In the genomic region with DNA sequence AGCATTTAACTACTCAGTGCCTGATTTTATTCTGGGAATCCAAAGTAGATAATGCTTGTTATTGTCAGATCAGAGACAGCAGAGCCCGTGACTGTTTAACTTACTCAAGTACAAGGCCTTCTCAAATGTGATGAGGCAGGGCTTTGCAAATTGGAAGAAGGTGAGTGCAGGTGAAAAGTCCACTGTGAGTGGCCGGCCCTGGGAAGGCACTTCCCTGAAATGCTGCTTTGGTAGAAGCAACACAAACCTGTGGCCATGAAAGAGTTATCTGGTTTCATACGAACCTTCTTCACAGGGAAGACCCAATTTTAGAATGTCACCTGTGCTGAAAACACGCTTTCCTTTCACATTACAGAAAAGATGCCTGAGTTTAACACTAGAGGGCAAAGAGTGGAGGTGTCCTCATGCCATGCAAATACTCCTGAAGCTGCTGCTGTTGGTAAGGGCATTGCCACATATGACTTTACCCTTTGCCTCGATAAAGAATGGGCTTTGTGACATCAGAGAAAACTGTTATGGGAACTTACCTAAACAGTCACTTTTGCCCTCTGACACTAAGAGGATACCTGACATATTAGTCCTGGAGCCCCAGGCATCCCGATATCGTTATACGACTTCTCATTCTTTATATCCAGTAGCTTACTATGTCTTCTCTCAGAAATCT, we compare ENCODE assay signal across 18 cellular contexts. TPM values are rescaled to one million over a fixed set of nuclear protein-coding genes. Genes with fewer than 3 reads are reported as not detected.
DNase-seq lines count a peak whose midpoint lies in the region; ATAC-seq, FAIRE-seq and TF ChIP-seq lines count a peak whose summit lies in the region.
"Had no signal": no experiment of that assay in that cellular context is flagged by ENCODE, and none has a peak within 500 bp of the region (broad histone marks: within the 10 kb centered on the region; RNA-seq: fewer than 3 reads in every experiment).

No MANE protein-coding gene starts in this region.

- H3K4me1 Mint-ChIP-seq in activated CD8-positive, alpha-beta T cell treated with anti-CD3 and anti-CD28 coated beads, Interleukin-2, amount 10 ng/mL, durations not matched to agents 7 days and 5 days (ENCODE audit: low read depth), result no peaks in the 10 kb centered on the region

- intact Hi-C loops in heart left ventricle (cut with DNase I), result loop anchor here in 2 of 10 donors (5.0 kb wide), 2 partner anchors 100 to 515 kb away; no protein-coding TSS in a partner anchor
- intact Hi-C loops in Right ventricle myocardium inferior (cut with DNase I), result no loop called here

- H3K36me3 Mint-ChIP-seq in activated CD8-positive, alpha-beta T cell treated with anti-CD3 and anti-CD28 coated beads, Interleukin-2, amount 10 ng/mL, durations not matched to agents 7 days and 5 days (ENCODE audit: low read depth), result no peaks in the 10 kb centered on the region
- H3K36me3 Mint-ChIP-seq: activated naive CD4-positive, alpha-beta T cell treated with anti-CD3 and anti-CD28 coated beads, Interleukin-2, amount 50 U/mL, for 72 hours had no signal

- no peak for FAIRE-seq in H54 (lab: Jason Lieb, UNC)

- POLR2A ChIA-PET in activated CD8-positive, alpha-beta T cell treated with anti-CD3 and anti-CD28 coated beads, Interleukin-2, amount 10 ng/mL, durations not matched to agents 7 days and 5 days (lab: Charles Lee), result no interaction called here

- H3K27me3 ChIP-seq in heart left ventricle (no peaks in the 10 kb centered on the region), lung (ENCODE audit: control insufficient read depth, insufficient read depth) (no peaks in the 10 kb centered on the region)
- H3K27me3 ChIP-seq: Peyer's patch had no signal

- DNase-seq in heart left ventricle, result no peak
- no peak for DNase-seq in Right ventricle myocardium inferior (ENCODE audit: missing footprints)
- peak; percentile 18 for DNase-seq in cerebellar cortex (ENCODE audit: low spot score)
- no peak for DNase-seq in lung (ENCODE audit: low spot score)
- no peak for DNase-seq in H54 (ENCODE audit: insufficient read length, low spot score)
- DNase-seq in activated CD8-positive, alpha-beta T cell treated with anti-CD3 and anti-CD28 coated beads, Interleukin-2, amount 10 ng/mL, durations not matched to agents 7 days and 5 days, result no peak
- no peak for DNase-seq in HK-2 (ENCODE audit: unreplicated experiment)
- DNase-seq: cerebellar nuclear complex, erythroblast, hypothalamus, lower lobe of right lung, NCI-H446, nephron progenitor cell, T-helper 1 cell had no signal

- peak in 1 of 4 donors; percentile 26 for ATAC-seq in heart left ventricle
- no peak for ATAC-seq in Right ventricle myocardium inferior
- ATAC-seq in lung (ENCODE audit: insufficient read depth, low FRiP score), result no peak
- no peak for ATAC-seq in activated CD8-positive, alpha-beta T cell treated with anti-CD3 and anti-CD28 coated beads, Interleukin-2, amount 10 ng/mL, durations not matched to agents 7 days and 5 days
- no peak for ATAC-seq in GM19351 (IDR thresholded peaks at IDR 0.05; ENCODE audit: unreplicated experiment)
- ATAC-seq: activated naive CD4-positive, alpha-beta T cell treated with anti-CD3 and anti-CD28 coated beads, Interleukin-2, amount 50 U/mL, for 72 hours had no signal

- H3K4me3 Mint-ChIP-seq in activated CD8-positive, alpha-beta T cell treated with anti-CD3 and anti-CD28 coated beads, Interleukin-2, amount 10 ng/mL, durations not matched to agents 7 days and 5 days, result no peak overlapping the region
- H3K4me3 Mint-ChIP-seq: nephron progenitor cell; stimulated activated naive CD8-positive, alpha-beta T cell treated with anti-CD3 and anti-CD28 coated beads, Interleukin-15, Interleukin-2, amounts not matched to agents 100 ng/mL and 50 ng/mL, for 24 hours had no signal

- H3K4me3 ChIP-seq in heart left ventricle, result peak overlapping the region in 2 of 12 donors; percentile 8 to 11
- no peak overlapping the region for H3K4me3 ChIP-seq in lung
- H3K4me3 ChIP-seq: lower lobe of right lung, Peyer's patch had no signal

- H3K36me3 ChIP-seq in heart left ventricle, result peaks cover 0 to 4% (median 0%) of the 10 kb centered on the region in 9 donors
- H3K36me3 ChIP-seq in lung (ENCODE audit: control insufficient read depth in 2 of 2, insufficient read depth in 2 of 2, low read length in 2 of 2), result no peaks in the 10 kb centered on the region
- H3K36me3 ChIP-seq: lower lobe of right lung, Peyer's patch had no signal

- H3K4me1 ChIP-seq in heart left ventricle (peaks cover 0 to 62% (median 3%) of the 10 kb centered on the region in 12 donors), lung (ENCODE audit: control insufficient read depth in 2 of 2, insufficient read depth in 2 of 2, low read length in 2 of 2) (peaks cover 0 to 2% of the 10 kb centered on the region in 2 donors)

- H3K9me3 ChIP-seq in heart left ventricle (no peaks in the 10 kb centered on the region), lung (ENCODE audit: control insufficient read depth in 2 of 2, insufficient read depth in 1 of 2, low read length in 1 of 2) (no peaks in the 10 kb centered on the region)
- H3K9me3 ChIP-seq: lower lobe of right lung, Peyer's patch had no signal

- peak overlapping the region; percentile 18 to 94 (median 73) for H3K27ac ChIP-seq in heart left ventricle
- H3K27ac ChIP-seq in lung (ENCODE audit: low read depth in 1 of 2, low read length in 1 of 2), result peak overlapping the region; percentile 20 to 80
- H3K27ac ChIP-seq: lower lobe of right lung had no signal

- TF ChIP-seq CTCF in heart left ventricle (IDR thresholded peaks at IDR 0.05) (peak in 2 of 12 donors; percentile 16 to 21), lung (IDR thresholded peaks at IDR 0.05; ENCODE audit: control extremely low read depth, extremely low read depth) (no peak)

- H3K9me3 Mint-ChIP-seq in activated CD8-positive, alpha-beta T cell treated with anti-CD3 and anti-CD28 coated beads, Interleukin-2, amount 10 ng/mL, durations not matched to agents 7 days and 5 days (ENCODE audit: insufficient read depth), result no peaks in the 10 kb centered on the region
- H3K9me3 Mint-ChIP-seq: activated naive CD4-positive, alpha-beta T cell treated with anti-CD3 and anti-CD28 coated beads, Interleukin-2, amount 50 U/mL, for 72 hours; nephron progenitor cell; stimulated activated naive CD8-positive, alpha-beta T cell treated with anti-CD3 and anti-CD28 coated beads, Interleukin-15, Interleukin-2, amounts not matched to agents 100 ng/mL and 50 ng/mL, for 24 hours had no signal

- H3K27ac Mint-ChIP-seq in activated CD8-positive, alpha-beta T cell treated with anti-CD3 and anti-CD28 coated beads, Interleukin-2, amount 10 ng/mL, durations not matched to agents 7 days and 5 days, result no peak overlapping the region
- H3K27ac Mint-ChIP-seq: activated naive CD4-positive, alpha-beta T cell treated with anti-CD3 and anti-CD28 coated beads, Interleukin-2, amount 50 U/mL, for 72 hours; nephron progenitor cell; stimulated activated naive CD8-positive, alpha-beta T cell treated with anti-CD3 and anti-CD28 coated beads, Interleukin-15, Interleukin-2, amounts not matched to agents 100 ng/mL and 50 ng/mL, for 24 hours had no signal

- no peaks in the 10 kb centered on the region for H3K27me3 Mint-ChIP-seq in activated CD8-positive, alpha-beta T cell treated with anti-CD3 and anti-CD28 coated beads, Interleukin-2, amount 10 ng/mL, durations not matched to agents 7 days and 5 days (ENCODE audit: low read depth)
- H3K27me3 Mint-ChIP-seq: stimulated activated naive CD8-positive, alpha-beta T cell treated with anti-CD3 and anti-CD28 coated beads, Interleukin-15, Interleukin-2, amounts not matched to agents 100 ng/mL and 50 ng/mL, for 24 hours had no signal

- CTCF ChIA-PET in activated CD8-positive, alpha-beta T cell treated with anti-CD3 and anti-CD28 coated beads, Interleukin-2, amount 10 ng/mL, durations not matched to agents 7 days and 5 days (lab: Charles Lee), result no interaction called here

- WGBS in heart left ventricle, 4 donors, result 57 to 77% (median 63%) methylated on average over 8 of the region's 8 CpGs
- 86 to 87% methylated on average over 8 of the region's 8 CpGs for WGBS in lung, 2 donors

- TF ChIP-seq POLR2A in heart left ventricle (IDR thresholded peaks at IDR 0.05) (no peak), H54 (IDR thresholded peaks at IDR 0.05; ENCODE audit: low read depth, low read length) (no peak)

RNA-seq across cellular contexts. Expression of gene PPARGC1A, which starts 8.0 kb away (rescaled TPM):
- 100 to 1,000 TPM in 1 of 9 donors, 10 to 100 TPM in 8; 47.2 to 103 (median 84.4) TPM for total RNA-seq in heart left ventricle
- 10 to 100 TPM; 25.4 to 25.6 TPM for polyA plus RNA-seq in heart left ventricle
- 77.5 TPM for total RNA-seq in Right ventricle myocardium inferior
- 10 to 100 TPM in 1 of 2 donors, 1 to 10 TPM in 1; 8.6 to 17.9 TPM for total RNA-seq in lung
- 1 to 10 TPM; 1.1 to 1.6 TPM for polyA plus RNA-seq in lung
- total RNA-seq in activated CD8-positive, alpha-beta T cell treated with anti-CD3 and anti-CD28 coated beads, Interleukin-2, amount 10 ng/mL, durations not matched to agents 7 days and 5 days, result not detected
- total RNA-seq: activated naive CD4-positive, alpha-beta T cell treated with anti-CD3 and anti-CD28 coated beads, Interleukin-2, amount 50 U/mL, for 72 hours had no signal

Comparison
In these comparisons a context has a peak if more than half of its experiments do, and no peak if none do; other contexts are left out.
1. RNA of gene PPARGC1A, which starts 8.0 kb away (total RNA-seq): 47.2 to 103 TPM in heart left ventricle, 77.5 TPM in Right ventricle myocardium inferior (single experiment) and 8.6 to 17.9 TPM in lung; not detected in activated CD8-positive, alpha-beta T cell treated with anti-CD3 and anti-CD28 coated beads, Interleukin-2, amount 10 ng/mL, durations not matched to agents 7 days and 5 days; every median in the first group is over 4 times any median in the second.